17 cellular contexts compared by ENCODE assay signal in genomic region chr1:114234408-114235119, GRCh38.
DNase-seq lines count a peak whose midpoint lies in the region; ATAC-seq and TF ChIP-seq lines count a peak whose summit lies in the region.
"Had no signal": no experiment of that assay in that cellular context is flagged by ENCODE, and none has a peak within 500 bp of the region (broad histone marks: within the 10 kb centered on the region; RNA-seq: fewer than 3 reads in every experiment).

No MANE protein-coding gene starts in this region.

- in situ Hi-C loops in GM23248 (cut with MboI), result no loop called here

- H3K23ac ChIP-seq in mesenchymal stem cell (ENCODE audit: low read length in 2 of 2), result no peak overlapping the region

- H2BK15ac ChIP-seq in mesenchymal stem cell (ENCODE audit: low read depth, poor library complexity, severe bottlenecking), result no peak overlapping the region

- H3F3A ChIP-seq in GM23338 (replicated peaks; ENCODE audit: low read depth) (no peaks in the 10 kb centered on the region), GM23248 (ENCODE audit: insufficient read depth) (no peaks in the 10 kb centered on the region)

- H3K79me2 ChIP-seq in GM23338 (replicated peaks; ENCODE audit: insufficient read depth) (no peaks in the 10 kb centered on the region), GM23248 (ENCODE audit: insufficient read depth) (no peaks in the 10 kb centered on the region)

- H3K9me3 Mint-ChIP-seq in GM23338, result peaks cover 4% of the 10 kb centered on the region; the same call in 2 of the 3 replicates
- H3K9me3 Mint-ChIP-seq: activated naive CD4-positive, alpha-beta T cell treated with anti-CD3 and anti-CD28 coated beads, Interleukin-2, amount 10 ng/mL, durations not matched to agents 7 days and 5 days had no signal

- H3K9me3 ChIP-seq in GM23248 (ENCODE audit: low read depth), result no peaks in the 10 kb centered on the region
- no peaks in the 10 kb centered on the region for H3K9me3 ChIP-seq in mesenchymal stem cell (ENCODE audit: control insufficient read depth, low read length)
- H3K9me3 ChIP-seq: pancreas had no signal

- H4K8ac ChIP-seq in mesenchymal stem cell (ENCODE audit: low read length), result no peak overlapping the region

- no peaks in the 10 kb centered on the region for H3K27me3 ChIP-seq in GM23338 (ENCODE audit: insufficient read depth)
- H3K27me3 ChIP-seq in GM23248 (replicated peaks; ENCODE audit: insufficient read depth), result peaks cover 30% of the 10 kb centered on the region
- peaks cover 24 to 32% of the 10 kb centered on the region in 2 experiments for H3K27me3 ChIP-seq in mesenchymal stem cell (ENCODE audit: control insufficient read depth in 1 of 2, insufficient read depth in 1 of 2, low read length in 2 of 2)
- H3K27me3 ChIP-seq: pancreas had no signal

- H2BK5ac ChIP-seq in mesenchymal stem cell (ENCODE audit: low read depth, low read length, poor library complexity, severe bottlenecking), result no peak overlapping the region

- H3K4me2 ChIP-seq in GM23338 (0 out of 2 replicates have a peak overlapping the region, but pooled peaks have one; percentile 18), GM23248 (ENCODE audit: unreplicated experiment) (no peak overlapping the region), mesenchymal stem cell (ENCODE audit: low read length, poor library complexity, severe bottlenecking) (no peak overlapping the region)

- intact Hi-C loops in left colon (cut with DNase I, micrococcal nuclease), result no loop called here

- H2BK120ac ChIP-seq in mesenchymal stem cell (ENCODE audit: low read depth, low read length), result no peak overlapping the region

- DNase-seq in GM10266 (ENCODE audit: extremely low spot score) (peak; percentile 41), GM23338 (ENCODE audit: low spot score) (no peak), NAMALWA (ENCODE audit: low spot score) (peak; percentile 32), left colon (peak; percentile 15 to 41), GM23248 (no peak), ureter (ENCODE audit: low spot score) (no peak), mesenchymal stem cell (no peak)
- DNase-seq: activated CD8-positive, alpha-beta memory T cell treated with anti-CD3 and anti-CD28 coated beads for 24 hours; activated naive CD4-positive, alpha-beta T cell treated with anti-CD3 and anti-CD28 coated beads, Interleukin-2, amount 10 ng/mL, durations not matched to agents 7 days and 5 days; GOT3; mesendoderm; NCI-H2171; pancreas had no signal

- H4K20me1 ChIP-seq in GM23338 (replicated peaks; ENCODE audit: insufficient read depth), result no peaks in the 10 kb centered on the region
- no peaks in the 10 kb centered on the region; the same call in 1 of the 2 replicates for H4K20me1 ChIP-seq in GM23248 (ENCODE audit: insufficient read depth)

- H3K4me1 Mint-ChIP-seq in GM23338, result peaks cover 9% of the 10 kb centered on the region; the same call in 2 of the 3 replicates

- no peak overlapping the region for H3K4me3 ChIP-seq in GM23338
- no peak overlapping the region for H3K4me3 ChIP-seq in GM23248
- H3K4me3 ChIP-seq in mesenchymal stem cell (ENCODE audit: insufficient read depth in 1 of 2, low read depth in 1 of 2, low read length in 2 of 2), result no peak overlapping the region
- H3K4me3 ChIP-seq: cardiac muscle cell, pancreas had no signal

- H3K27ac Mint-ChIP-seq in GM23338, result no peak overlapping the region
- H3K27ac Mint-ChIP-seq: activated naive CD4-positive, alpha-beta T cell treated with anti-CD3 and anti-CD28 coated beads, Interleukin-2, amount 10 ng/mL, durations not matched to agents 7 days and 5 days had no signal

- H3K9ac ChIP-seq in GM23248 (no peak overlapping the region), mesenchymal stem cell (ENCODE audit: low read length) (no peak overlapping the region)

- WGBS in GM23248 (ENCODE audit: low coverage in 1 of 2, low lambda C conversion rate in 2 of 2, missing lambda C conversion rate in 2 of 2), 2 experiments, result 39 to 42% methylated on average over 3 of the region's 3 CpGs
- 84% methylated on average over 3 of the region's 3 CpGs for WGBS in mesenchymal stem cell

- H3K36me3 ChIP-seq in GM23338 (ENCODE audit: insufficient read depth) (no peaks in the 10 kb centered on the region), GM23248 (ENCODE audit: low read depth) (no peaks in the 10 kb centered on the region), mesenchymal stem cell (ENCODE audit: control insufficient read depth in 1 of 2, insufficient read depth in 2 of 2, low read depth in 1 of 2, low read length in 2 of 2) (no peaks in the 10 kb centered on the region)
- H3K36me3 ChIP-seq: cardiac muscle cell, pancreas had no signal

- H4K91ac ChIP-seq in mesenchymal stem cell (ENCODE audit: low read length), result no peak overlapping the region

- no peaks in the 10 kb centered on the region for H3K36me3 Mint-ChIP-seq in GM23338 (ENCODE audit: low read depth)
- H3K36me3 Mint-ChIP-seq: activated naive CD4-positive, alpha-beta T cell treated with anti-CD3 and anti-CD28 coated beads, Interleukin-2, amount 10 ng/mL, durations not matched to agents 7 days and 5 days had no signal

- H3K4me1 ChIP-seq in GM23338 (ENCODE audit: insufficient read depth) (peaks cover 4% of the 10 kb centered on the region; the same call in 1 of the 2 replicates), GM23248 (ENCODE audit: insufficient read depth) (no peaks in the 10 kb centered on the region), mesenchymal stem cell (ENCODE audit: control insufficient read depth, insufficient read depth, low read depth, low read length) (no peaks in the 10 kb centered on the region)
- H3K4me1 ChIP-seq: pancreas had no signal

- H3K79me1 ChIP-seq in mesenchymal stem cell (replicated peaks; ENCODE audit: low read length, poor library complexity, severe bottlenecking), result no peaks in the 10 kb centered on the region

- H2AFZ ChIP-seq in GM23338 (peak overlapping the region; percentile 44; the same call in 1 of the 2 replicates), GM23248 (no peak overlapping the region), mesenchymal stem cell (ENCODE audit: low read depth, low read length) (no peak overlapping the region)

- H3K18ac ChIP-seq in mesenchymal stem cell (ENCODE audit: low read depth in 1 of 2, low read length in 2 of 2), result no peak overlapping the region

- no peak for ATAC-seq in GM23338
- ATAC-seq in left colon, result peak; percentile 71
- ATAC-seq in HG03378 (IDR thresholded peaks at IDR 0.05; ENCODE audit: unreplicated experiment), result no peak
- ATAC-seq: Panc1 had no signal

- H3K4me3 Mint-ChIP-seq in GM23338, result no peak overlapping the region
- H3K4me3 Mint-ChIP-seq: activated naive CD4-positive, alpha-beta T cell treated with anti-CD3 and anti-CD28 coated beads, Interleukin-2, amount 10 ng/mL, durations not matched to agents 7 days and 5 days had no signal

- H3K9me2 ChIP-seq in GM23338 (ENCODE audit: insufficient read depth), result peaks cover 6% of the 10 kb centered on the region; the same call in 1 of the 2 replicates
- no peaks in the 10 kb centered on the region for H3K9me2 ChIP-seq in GM23248 (ENCODE audit: insufficient read depth)

- no peak overlapping the region for H2BK12ac ChIP-seq in mesenchymal stem cell (ENCODE audit: low read length in 2 of 2)

- no peak overlapping the region for H3K27ac ChIP-seq in GM23338 (ENCODE audit: low read depth)
- H3K27ac ChIP-seq in GM23248, result no peak overlapping the region
- no peak overlapping the region for H3K27ac ChIP-seq in mesenchymal stem cell (ENCODE audit: low read length, poor library complexity, severe bottlenecking)
- H3K27ac ChIP-seq: cardiac muscle cell, epithelial cell of prostate, pancreas had no signal

- no peak overlapping the region for H3K4ac ChIP-seq in mesenchymal stem cell (ENCODE audit: low read depth in 1 of 2, low read length in 2 of 2)

- TF ChIP-seq CTCF in GM10266 (IDR thresholded peaks at IDR 0.05; ENCODE audit: control insufficient read depth, insufficient read depth, low read depth, missing control alignments) (no peak), GM23338 (conservative IDR thresholded peaks at IDR 0.05; ENCODE audit: low read depth in 2 of 2) (no peak)

- peaks cover 10% of the 10 kb centered on the region for H3K27me3 Mint-ChIP-seq in GM23338 (ENCODE audit: insufficient read depth, low read depth, poor library complexity)

- no peak overlapping the region for H3K14ac ChIP-seq in mesenchymal stem cell (ENCODE audit: low read length in 2 of 2)

- no peak overlapping the region for H2AK5ac ChIP-seq in mesenchymal stem cell (ENCODE audit: low read length, severe bottlenecking)

TF ChIP-seq in GM23338, 12 proteins besides CTCF, POLR2A, EP300 and RAD21 (continues in another document):
- no peak for TF ChIP-seq ZNF331 (CRISPR knock-in tag; IDR thresholded peaks at IDR 0.05; ENCODE audit: low read depth)
- no peak for TF ChIP-seq EZH2phosphoT487 (IDR thresholded peaks at IDR 0.05; ENCODE audit: unreplicated experiment)
- TF ChIP-seq REST (IDR thresholded peaks at IDR 0.05; ENCODE audit: unreplicated experiment), result no peak
- no peak for TF ChIP-seq CREB1 (CRISPR knock-in tag; IDR thresholded peaks at IDR 0.05; ENCODE audit: low read depth)
- TF ChIP-seq EZH2 (IDR thresholded peaks at IDR 0.05; ENCODE audit: low read depth, unreplicated experiment), result no peak
- TF ChIP-seq POLR2AphosphoS5 (IDR thresholded peaks at IDR 0.05; ENCODE audit: low read depth), result no peak
- no peak for TF ChIP-seq NANOG (IDR thresholded peaks at IDR 0.05; ENCODE audit: borderline replicate concordance)
- no peak for TF ChIP-seq JUNB (IDR thresholded peaks at IDR 0.05; ENCODE audit: unreplicated experiment)
- TF ChIP-seq ZNF114 (CRISPR knock-in tag; IDR thresholded peaks at IDR 0.05), result no peak

Comparison
In these comparisons a context has a peak if more than half of its experiments do, and no peak if none do; other contexts are left out.
1. DNase-seq: peak in GM10266 (single experiment), NAMALWA (single experiment) and left colon (2 of 2); none in GM23338 (single experiment), GM23248 (single experiment), ureter (single experiment) and mesenchymal stem cell (single experiment).